18 cellular contexts compared by ENCODE assay signal in the genomic region with DNA sequence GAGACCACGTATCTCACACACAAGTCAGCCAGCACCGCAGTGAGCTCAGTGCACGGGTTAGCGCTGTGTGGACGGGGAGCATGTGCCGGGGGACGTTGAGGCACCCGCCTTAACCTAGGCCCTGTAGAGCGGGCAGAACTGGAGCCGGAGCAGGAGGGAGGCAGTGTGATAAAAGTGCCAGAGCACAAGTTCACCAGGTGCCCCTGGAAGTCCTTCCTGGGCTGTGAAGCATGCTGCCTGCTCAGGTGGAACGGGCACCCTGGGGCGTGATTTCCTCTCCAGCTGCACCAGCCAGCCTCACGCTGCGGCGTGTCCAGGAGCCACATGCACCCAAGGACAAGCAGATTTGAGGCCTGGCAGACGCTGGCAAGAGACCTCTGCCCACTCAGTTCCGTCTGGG. TPM values are rescaled to one million over a fixed set of nuclear protein-coding genes. Genes with fewer than 3 reads are reported as not detected.
DNase-seq lines count a peak whose midpoint lies in the region; ATAC-seq lines count a peak whose summit lies in the region.
"Had no signal": no experiment of that assay in that cellular context is flagged by ENCODE, and none has a peak within 500 bp of the region (broad histone marks: within the 10 kb centered on the region; RNA-seq: fewer than 3 reads in every experiment).

No MANE protein-coding gene starts in this region.

- peak overlapping the region; percentile 82 for H3K4me2 ChIP-seq in BLaER1

- H3K4me3 ChIP-seq in BLaER1, result no peak overlapping the region
- H3K4me3 ChIP-seq: breast epithelium, esophagus squamous epithelium had no signal

- no peaks in the 10 kb centered on the region for H4K20me1 ChIP-seq in BLaER1

- no peaks in the 10 kb centered on the region for H3K27me3 ChIP-seq in BLaER1
- H3K27me3 ChIP-seq: breast epithelium, esophagus squamous epithelium had no signal

- DNase-seq in NCI-H510A (lab: John Stamatoyannopoulos, UW), result peak; percentile 70
- no peak for DNase-seq in left lobe of liver (ENCODE audit: low spot score)
- DNase-seq in NCI-H1436 treated with DMSO at 0.1 percent for 48 hours (lab: John Stamatoyannopoulos, UW), result no peak
- no peak for DNase-seq in AML-193 (lab: John Stamatoyannopoulos, UW)
- DNase-seq in activated naive CD4-positive, alpha-beta T cell treated with Interleukin-2 at 50 U/mL for 16 hours, result no peak
- no peak for DNase-seq in T-helper 1 cell
- DNase-seq: activated CD4-positive, alpha-beta T cell treated with anti-CD3 and anti-CD28 coated beads, Interleukin-2, amount 50 U/mL, for 1 hour; esophagus squamous epithelium; GF-D8; KG1; mesendoderm; NCI-H187; NCI-H526 treated with DMSO at 0.1 percent for 48 hours; stimulated activated naive CD8-positive, alpha-beta T cell treated with anti-CD3 and anti-CD28 coated beads, Interleukin-15, Interleukin-2, amounts not matched to agents 100 U/mL and 50 U/mL, for 24 hours had no signal

- peaks cover 94% of the 10 kb centered on the region for H3K36me3 ChIP-seq in BLaER1
- H3K36me3 ChIP-seq: breast epithelium had no signal

- H3K27ac ChIP-seq in BLaER1, result peak overlapping the region; percentile 68
- H3K27ac ChIP-seq: breast epithelium, esophagus squamous epithelium had no signal

- peak; percentile 75 for ATAC-seq in GM19397 (IDR thresholded peaks at IDR 0.05; ENCODE audit: unreplicated experiment)
- peak; percentile 8 for ATAC-seq in left lobe of liver
- ATAC-seq: Panc1; stimulated activated naive CD8-positive, alpha-beta T cell treated with anti-CD3 and anti-CD28 coated beads, Interleukin-15, Interleukin-2, amounts not matched to agents 100 U/mL and 50 U/mL, for 24 hours had no signal

- no peaks in the 10 kb centered on the region for H3K9me3 ChIP-seq in BLaER1
- H3K9me3 ChIP-seq: breast epithelium, esophagus squamous epithelium had no signal

- H3K9ac ChIP-seq in BLaER1, result peak overlapping the region; percentile 52; the same call in 1 of the 2 replicates

- peaks cover 60% of the 10 kb centered on the region for H3K4me1 ChIP-seq in BLaER1
- H3K4me1 ChIP-seq: breast epithelium had no signal

RNA-seq across cellular contexts. Expression of gene ITGB1BP1, which starts 50.3 kb away (rescaled TPM):
- 28.6 TPM for total RNA-seq in left lobe of liver

RNA-seq across cellular contexts. Expression of gene CPSF3, which starts 50.4 kb away (rescaled TPM):
- 12.0 TPM for total RNA-seq in left lobe of liver
